In the genomic region with DNA sequence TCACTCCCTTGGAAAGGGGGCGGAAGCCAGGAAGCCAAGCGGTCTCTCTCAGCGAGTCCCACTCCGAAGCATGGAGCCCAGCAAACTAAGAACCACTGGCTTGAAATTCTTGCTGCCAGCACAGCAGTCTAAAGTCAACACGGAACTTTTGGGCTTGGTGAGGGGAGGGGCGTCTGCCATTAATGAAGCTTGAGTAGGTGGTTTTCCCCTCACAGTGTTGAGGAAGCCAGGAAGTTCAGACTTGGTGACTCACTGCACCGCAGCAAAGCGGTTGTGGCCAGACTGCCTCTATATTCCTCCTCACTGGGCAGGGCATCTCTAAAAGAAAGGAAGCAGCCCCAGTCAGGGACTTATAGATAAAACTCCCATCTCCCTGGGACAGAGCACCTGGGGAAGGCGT, we compare ENCODE assay signal across 8 cellular contexts.
DNase-seq lines count a peak whose midpoint lies in the region; TF ChIP-seq lines count a peak whose summit lies in the region.

No MANE protein-coding gene starts in this region.

- no peaks in the 10 kb centered on the region for H4K20me1 ChIP-seq in osteoblast (ENCODE audit: insufficient read depth, low read length)

- H3K4me1 ChIP-seq in CD4-positive, alpha-beta memory T cell (ENCODE audit: insufficient read depth, low read length) = peaks cover 14% of the 10 kb centered on the region
- H3K4me1 ChIP-seq in osteoblast (ENCODE audit: insufficient read depth, low read length) (no peaks in the 10 kb centered on the region), right atrium auricular region (no peaks in the 10 kb centered on the region)

- peaks cover 6 to 10% of the 10 kb centered on the region in 2 donors for H3K36me3 Mint-ChIP-seq in CD4-positive, alpha-beta memory T cell
- H3K36me3 Mint-ChIP-seq in activated T-helper 2 cell treated with anti-CD3 and anti-CD28 coated beads, Interferon-gamma antibody, Interleukin-2, Interleukin-4, amounts not matched to agents 10 μg/mL and 5 μg/mL and 100 μg/mL, durations not matched to agents 14 hours and 24 hours and 36 hours (ENCODE audit: low read depth) = peaks cover 23% of the 10 kb centered on the region
- H3K36me3 Mint-ChIP-seq in nephron progenitor cell (ENCODE audit: low read depth) = no peaks in the 10 kb centered on the region

- peaks cover 2 to 31% (median 17%) of the 10 kb centered on the region in 8 donors for H3K9me3 Mint-ChIP-seq in CD4-positive, alpha-beta memory T cell
- peaks cover 65% of the 10 kb centered on the region for H3K9me3 Mint-ChIP-seq in activated T-helper 2 cell treated with anti-CD3 and anti-CD28 coated beads, Interferon-gamma antibody, Interleukin-2, Interleukin-4, amounts not matched to agents 10 μg/mL and 5 μg/mL and 100 μg/mL, durations not matched to agents 14 hours and 24 hours and 36 hours
- H3K9me3 Mint-ChIP-seq in nephron progenitor cell = peaks cover 62% of the 10 kb centered on the region

- peak; percentile 43 to 85 (median 56) for DNase-seq in CD4-positive, alpha-beta memory T cell
- peak; percentile 22 for DNase-seq in RPMI8226
- DNase-seq in activated T-helper 2 cell treated with anti-CD3 and anti-CD28 coated beads, Interferon-gamma antibody, Interleukin-2, Interleukin-4, amounts not matched to agents 10 μg/mL and 5 μg/mL and 100 μg/mL, durations not matched to agents 14 hours and 24 hours and 36 hours (ENCODE audit: low spot score) = peak; percentile 26
- DNase-seq in osteoblast (ENCODE audit: insufficient read length, low spot score, missing footprints) = no peak
- no peak for DNase-seq in NAMALWA (ENCODE audit: low spot score)
- no peak for DNase-seq in right atrium auricular region (ENCODE audit: low spot score)
- no peak for DNase-seq in nephron progenitor cell
- no peak for DNase-seq in H7

- no peaks in the 10 kb centered on the region for H3K9me3 ChIP-seq in CD4-positive, alpha-beta memory T cell (ENCODE audit: control insufficient read depth in 1 of 2, low read length in 2 of 2)
- H3K9me3 ChIP-seq in osteoblast (ENCODE audit: low read depth, low read length) = no peaks in the 10 kb centered on the region
- no peaks in the 10 kb centered on the region for H3K9me3 ChIP-seq in right atrium auricular region

- POLR2A ChIA-PET in CD4-positive, alpha-beta memory T cell (lab: Charles Lee; ENCODE audit: partially characterized antibody) = no interaction called here

- no peak for TF ChIP-seq CTCF in osteoblast (IDR thresholded peaks at IDR 0.05; ENCODE audit: extremely low read depth, low read depth, low read length)
- TF ChIP-seq CTCF in right atrium auricular region (IDR thresholded peaks at IDR 0.05) = no peak
- TF ChIP-seq CTCF in nephron progenitor cell (IDR thresholded peaks at IDR 0.05) = no peak

- H3K4me3 ChIP-seq in CD4-positive, alpha-beta memory T cell (ENCODE audit: low read length in 2 of 2) = no peak overlapping the region
- H3K4me3 ChIP-seq in osteoblast (ENCODE audit: insufficient read depth, low read length) (no peak overlapping the region), right atrium auricular region (no peak overlapping the region), H7 (ENCODE audit: insufficient read depth, low read depth, low read length) (no peak overlapping the region)

- peaks cover 5 to 20% (median 13%) of the 10 kb centered on the region in 4 donors for H3K4me1 Mint-ChIP-seq in CD4-positive, alpha-beta memory T cell
- peaks cover 16% of the 10 kb centered on the region for H3K4me1 Mint-ChIP-seq in activated T-helper 2 cell treated with anti-CD3 and anti-CD28 coated beads, Interferon-gamma antibody, Interleukin-2, Interleukin-4, amounts not matched to agents 10 μg/mL and 5 μg/mL and 100 μg/mL, durations not matched to agents 14 hours and 24 hours and 36 hours (ENCODE audit: low read depth)
- no peaks in the 10 kb centered on the region for H3K4me1 Mint-ChIP-seq in nephron progenitor cell

- H2AFZ ChIP-seq in osteoblast (ENCODE audit: low read length) = peak overlapping the region; percentile 53

- H3K27me3 Mint-ChIP-seq in CD4-positive, alpha-beta memory T cell = no peaks in the 10 kb centered on the region
- H3K27me3 Mint-ChIP-seq in activated T-helper 2 cell treated with anti-CD3 and anti-CD28 coated beads, Interferon-gamma antibody, Interleukin-2, Interleukin-4, amounts not matched to agents 10 μg/mL and 5 μg/mL and 100 μg/mL, durations not matched to agents 14 hours and 24 hours and 36 hours (ENCODE audit: low read depth) = no peaks in the 10 kb centered on the region
- no peaks in the 10 kb centered on the region for H3K27me3 Mint-ChIP-seq in nephron progenitor cell (ENCODE audit: low read depth, poor library complexity)

- no peaks in the 10 kb centered on the region for H3K27me3 ChIP-seq in CD4-positive, alpha-beta memory T cell (ENCODE audit: insufficient read depth, low read length)
- H3K27me3 ChIP-seq in osteoblast (ENCODE audit: insufficient read depth, low read length) (no peaks in the 10 kb centered on the region), right atrium auricular region (no peaks in the 10 kb centered on the region), H7 (ENCODE audit: control insufficient read depth, insufficient read depth, low read length) (no peaks in the 10 kb centered on the region)

- no peak overlapping the region for H3K4me2 ChIP-seq in osteoblast (ENCODE audit: insufficient read depth, low read length)

- H3K27ac Mint-ChIP-seq in CD4-positive, alpha-beta memory T cell = peak overlapping the region in 6 of 7 donors; percentile 20 to 65 (median 56)
- peak overlapping the region; percentile 14 for H3K27ac Mint-ChIP-seq in activated T-helper 2 cell treated with anti-CD3 and anti-CD28 coated beads, Interferon-gamma antibody, Interleukin-2, Interleukin-4, amounts not matched to agents 10 μg/mL and 5 μg/mL and 100 μg/mL, durations not matched to agents 14 hours and 24 hours and 36 hours
- H3K27ac Mint-ChIP-seq in nephron progenitor cell = no peak overlapping the region

- no peak overlapping the region for H3K27ac ChIP-seq in CD4-positive, alpha-beta memory T cell (ENCODE audit: low read depth, low read length)
- peak overlapping the region; percentile 12 for H3K27ac ChIP-seq in osteoblast (ENCODE audit: low read depth, low read length)
- H3K27ac ChIP-seq in right atrium auricular region = no peak overlapping the region

- H3K4me3 Mint-ChIP-seq in CD4-positive, alpha-beta memory T cell = peak overlapping the region in 5 of 8 donors; percentile 4 to 56 (median 43)
- H3K4me3 Mint-ChIP-seq in activated T-helper 2 cell treated with anti-CD3 and anti-CD28 coated beads, Interferon-gamma antibody, Interleukin-2, Interleukin-4, amounts not matched to agents 10 μg/mL and 5 μg/mL and 100 μg/mL, durations not matched to agents 14 hours and 24 hours and 36 hours (ENCODE audit: low read depth) = no peak overlapping the region
- H3K4me3 Mint-ChIP-seq in nephron progenitor cell = no peak overlapping the region

- intact Hi-C loops in CD4-positive, alpha-beta memory T cell (cut with micrococcal nuclease) = no loop called here
- intact Hi-C loops in activated T-helper 2 cell treated with anti-CD3 and anti-CD28 coated beads, Interferon-gamma antibody, Interleukin-2, Interleukin-4, amounts not matched to agents 10 μg/mL and 5 μg/mL and 100 μg/mL, durations not matched to agents 14 hours and 24 hours and 36 hours (cut with micrococcal nuclease) = loop anchor here (5.0 kb wide), 1 partner anchor 62 kb away; no protein-coding TSS in a partner anchor

- no peaks in the 10 kb centered on the region for H3K79me2 ChIP-seq in osteoblast (ENCODE audit: insufficient read depth, low read length)

- CTCF ChIA-PET in CD4-positive, alpha-beta memory T cell (lab: Charles Lee; ENCODE audit: partially characterized antibody) = no interaction called here

- H3K36me3 ChIP-seq in CD4-positive, alpha-beta memory T cell (ENCODE audit: insufficient read depth, low read length) = no peaks in the 10 kb centered on the region
- no peaks in the 10 kb centered on the region for H3K36me3 ChIP-seq in osteoblast (ENCODE audit: insufficient read depth, low read length)
- H3K36me3 ChIP-seq in right atrium auricular region = no peaks in the 10 kb centered on the region
- H3K36me3 ChIP-seq in H7 (replicated peaks; ENCODE audit: control insufficient read depth, insufficient read depth, low read length) = no peaks in the 10 kb centered on the region

Comparison
In these comparisons a context has a peak if more than half of its experiments do, and no peak if none do; other contexts are left out.
1. DNase-seq: peak in CD4-positive, alpha-beta memory T cell (5 of 5), RPMI8226 (single experiment) and activated T-helper 2 cell treated with anti-CD3 and anti-CD28 coated beads, Interferon-gamma antibody, Interleukin-2, Interleukin-4, amounts not matched to agents 10 μg/mL and 5 μg/mL and 100 μg/mL, durations not matched to agents 14 hours and 24 hours and 36 hours (single experiment); none in osteoblast (single experiment), NAMALWA (single experiment), right atrium auricular region (single experiment), nephron progenitor cell (single experiment) and H7 (single experiment).
2. H3K4me3 Mint-ChIP-seq: peak in CD4-positive, alpha-beta memory T cell (5 of 8); none in activated T-helper 2 cell treated with anti-CD3 and anti-CD28 coated beads, Interferon-gamma antibody, Interleukin-2, Interleukin-4, amounts not matched to agents 10 μg/mL and 5 μg/mL and 100 μg/mL, durations not matched to agents 14 hours and 24 hours and 36 hours (single experiment) and nephron progenitor cell (single experiment).